Comparison of ENCODE assay signal across 1 cellular context in genomic region chr1:184367427-184368038, GRCh38.
TF ChIP-seq lines count a peak whose summit lies in the region.

No MANE protein-coding gene starts in this region.

TF ChIP-seq in GM12878, 131 proteins besides CTCF, POLR2A, EP300 and RAD21 (continued from another document):
- TF ChIP-seq SKIL (IDR thresholded peaks at IDR 0.05; ENCODE audit: low read depth, poor library complexity, severe bottlenecking) = no peak
- no peak for TF ChIP-seq ETV6 (conservative IDR thresholded peaks at IDR 0.05 in 1 of 2, IDR thresholded peaks at IDR 0.05 in 1 of 2; ENCODE audit: borderline replicate concordance in 1 of 2, low read depth in 1 of 2)
- TF ChIP-seq, protein P1, sequence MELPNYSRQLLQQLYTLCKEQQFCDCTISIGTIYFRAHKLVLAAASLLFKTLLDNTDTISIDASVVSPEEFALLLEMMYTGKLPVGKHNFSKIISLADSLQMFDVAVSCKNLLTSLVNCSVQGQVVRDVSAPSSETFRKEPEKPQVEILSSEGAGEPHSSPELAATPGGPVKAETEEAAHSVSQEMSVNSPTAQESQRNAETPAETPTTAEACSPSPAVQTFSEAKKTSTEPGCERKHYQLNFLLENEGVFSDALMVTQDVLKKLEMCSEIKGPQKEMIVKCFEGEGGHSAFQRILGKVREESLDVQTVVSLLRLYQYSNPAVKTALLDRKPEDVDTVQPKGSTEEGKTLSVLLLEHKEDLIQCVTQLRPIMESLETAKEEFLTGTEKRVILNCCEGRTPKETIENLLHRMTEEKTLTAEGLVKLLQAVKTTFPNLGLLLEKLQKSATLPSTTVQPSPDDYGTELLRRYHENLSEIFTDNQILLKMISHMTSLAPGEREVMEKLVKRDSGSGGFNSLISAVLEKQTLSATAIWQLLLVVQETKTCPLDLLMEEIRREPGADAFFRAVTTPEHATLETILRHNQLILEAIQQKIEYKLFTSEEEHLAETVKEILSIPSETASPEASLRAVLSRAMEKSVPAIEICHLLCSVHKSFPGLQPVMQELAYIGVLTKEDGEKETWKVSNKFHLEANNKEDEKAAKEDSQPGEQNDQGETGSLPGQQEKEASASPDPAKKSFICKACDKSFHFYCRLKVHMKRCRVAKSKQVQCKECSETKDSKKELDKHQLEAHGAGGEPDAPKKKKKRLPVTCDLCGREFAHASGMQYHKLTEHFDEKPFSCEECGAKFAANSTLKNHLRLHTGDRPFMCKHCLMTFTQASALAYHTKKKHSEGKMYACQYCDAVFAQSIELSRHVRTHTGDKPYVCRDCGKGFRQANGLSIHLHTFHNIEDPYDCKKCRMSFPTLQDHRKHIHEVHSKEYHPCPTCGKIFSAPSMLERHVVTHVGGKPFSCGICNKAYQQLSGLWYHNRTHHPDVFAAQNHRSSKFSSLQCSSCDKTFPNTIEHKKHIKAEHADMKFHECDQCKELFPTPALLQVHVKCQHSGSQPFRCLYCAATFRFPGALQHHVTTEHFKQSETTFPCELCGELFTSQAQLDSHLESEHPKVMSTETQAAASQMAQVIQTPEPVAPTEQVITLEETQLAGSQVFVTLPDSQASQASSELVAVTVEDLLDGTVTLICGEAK (IDR thresholded peaks at IDR 0.05; ENCODE audit: borderline replicate concordance) = no peak
